1 cellular context compared by ENCODE assay signal in genomic region chr1:110338200-110339039, GRCh38.
TF ChIP-seq lines count a peak whose summit lies in the region.

No MANE protein-coding gene starts in this region.

TF ChIP-seq in H1, 55 proteins besides CTCF, POLR2A, EP300 and RAD21 (continued from another document):
- no peak for TF ChIP-seq CHD7 (IDR thresholded peaks at IDR 0.05; ENCODE audit: insufficient replicate concordance, low read length)
- peak; percentile 78 for TF ChIP-seq KDM4A (IDR thresholded peaks at IDR 0.05; ENCODE audit: low read depth, low read length, severe bottlenecking)
- TF ChIP-seq MAFK (IDR thresholded peaks at IDR 0.05; ENCODE audit: low read depth, low read length), result no peak
- TF ChIP-seq FOSL1 (IDR thresholded peaks at IDR 0.05; ENCODE audit: insufficient read depth, low read depth, low read length), result no peak
- TF ChIP-seq POU5F1 (IDR thresholded peaks at IDR 0.05; ENCODE audit: low read depth, low read length), result no peak
- TF ChIP-seq BACH1 (IDR thresholded peaks at IDR 0.05; ENCODE audit: low read length), result peak; percentile 61
- peak; percentile 70 for TF ChIP-seq TBP (IDR thresholded peaks at IDR 0.05; ENCODE audit: low read depth, low read length)
- no peak for TF ChIP-seq ATF3 (IDR thresholded peaks at IDR 0.05; ENCODE audit: insufficient read depth, low read depth, low read length)
- TF ChIP-seq KDM5A (IDR thresholded peaks at IDR 0.05; ENCODE audit: low read length), result peak; percentile 58; the same call in 1 of the 2 replicates
- no peak for TF ChIP-seq GABPA (IDR thresholded peaks at IDR 0.05; ENCODE audit: borderline replicate concordance, insufficient read depth, low read length)
- TF ChIP-seq HDAC2 (IDR thresholded peaks at IDR 0.05; ENCODE audit: borderline replicate concordance in 1 of 2, low read depth in 2 of 2, low read length in 2 of 2), result peak in 1 of 2 experiments; percentile 74; a peak in 1 of 4 replicates
- peak; percentile 94 for TF ChIP-seq CREB1 (IDR thresholded peaks at IDR 0.05)
- TF ChIP-seq ATF2 (IDR thresholded peaks at IDR 0.05; ENCODE audit: low read length), result peak; percentile 81; the same call in 1 of the 2 replicates
- TF ChIP-seq MAX (IDR thresholded peaks at IDR 0.05), result peak; percentile 89
- no peak for TF ChIP-seq SIRT6 (IDR thresholded peaks at IDR 0.05; ENCODE audit: low read length)
- no peak for TF ChIP-seq SIX5 (IDR thresholded peaks at IDR 0.05; ENCODE audit: low read depth, low read length)
- no peak for TF ChIP-seq NRF1 (IDR thresholded peaks at IDR 0.05; ENCODE audit: low read depth, low read length)
- no peak; the same call in 1 of the 2 replicates for TF ChIP-seq SP2 (IDR thresholded peaks at IDR 0.05; ENCODE audit: low read length)
- TF ChIP-seq USF2 (IDR thresholded peaks at IDR 0.05; ENCODE audit: low read length), result no peak
- no peak for TF ChIP-seq KDM1A (IDR thresholded peaks at IDR 0.05; ENCODE audit: borderline replicate concordance, low read length)
- TF ChIP-seq BCL11A (IDR thresholded peaks at IDR 0.05; ENCODE audit: low read depth in 2 of 2, low read length in 2 of 2), result no peak
- peak; percentile 87 for TF ChIP-seq YY1 (IDR thresholded peaks at IDR 0.05; ENCODE audit: low read depth, low read length)
- peak; percentile 71; the same call in 1 of the 2 replicates for TF ChIP-seq TAF1 (IDR thresholded peaks at IDR 0.05; ENCODE audit: low read depth, low read length)
- no peak for TF ChIP-seq TEAD4 (IDR thresholded peaks at IDR 0.05; ENCODE audit: low read depth, low read length)
- no peak; the same call in 1 of the 2 replicates for TF ChIP-seq GTF2F1 (IDR thresholded peaks at IDR 0.05; ENCODE audit: borderline replicate concordance, low read depth, low read length)
- peak; percentile 9; the same call in 1 of the 2 replicates for TF ChIP-seq RFX5 (IDR thresholded peaks at IDR 0.05; ENCODE audit: borderline replicate concordance, low read depth, low read length)
- TF ChIP-seq POLR2AphosphoS5 (IDR thresholded peaks at IDR 0.05; ENCODE audit: low read depth, low read length), result peak; percentile 72
- no peak for TF ChIP-seq ZNF274 (IDR thresholded peaks at IDR 0.05; ENCODE audit: borderline replicate concordance, extremely low read depth, low read length)
- no peak for TF ChIP-seq HDAC6 (IDR thresholded peaks at IDR 0.05; ENCODE audit: low read depth, low read length)
- peak; percentile 27; the same call in 1 of the 2 replicates for TF ChIP-seq SP4 (IDR thresholded peaks at IDR 0.05; ENCODE audit: low read length)
- TF ChIP-seq PHF8 (conservative IDR thresholded peaks at IDR 0.05; ENCODE audit: low read depth, low read length), result peak; percentile 78
- TF ChIP-seq TCF12 (IDR thresholded peaks at IDR 0.05; ENCODE audit: low read depth, low read length), result 0 out of 2 replicates have a peak, but pooled peaks have one; percentile 18
- TF ChIP-seq CEBPB (IDR thresholded peaks at IDR 0.05; ENCODE audit: low read depth, low read length), result no peak
- TF ChIP-seq JUND (IDR thresholded peaks at IDR 0.05; ENCODE audit: low read length), result 0 out of 2 replicates have a peak, but pooled peaks have one; percentile 35
- TF ChIP-seq RNF2 (IDR thresholded peaks at IDR 0.05; ENCODE audit: borderline replicate concordance, low read depth, low read length, missing control alignments, poor library complexity, severe bottlenecking), result no peak
- TF ChIP-seq SIN3A (conservative IDR thresholded peaks at IDR 0.05 in 1 of 2, IDR thresholded peaks at IDR 0.05 in 1 of 2; ENCODE audit: low read depth in 1 of 2, low read length in 2 of 2), result peak in 1 of 2 experiments; percentile 76; a peak in 1 of 4 replicates
- no peak for TF ChIP-seq EGR1 (IDR thresholded peaks at IDR 0.05; ENCODE audit: borderline replicate concordance, low read depth, low read length)
- TF ChIP-seq CTBP2 (IDR thresholded peaks at IDR 0.05; ENCODE audit: borderline replicate concordance, insufficient read depth, insufficient read length, low read length), result no peak
- TF ChIP-seq CBX5 (IDR thresholded peaks at IDR 0.05; ENCODE audit: low read depth, low read length), result no peak
- TF ChIP-seq JUN (IDR thresholded peaks at IDR 0.05; ENCODE audit: low read depth, low read length), result no peak
- peak; percentile 98 for TF ChIP-seq CHD2 (IDR thresholded peaks at IDR 0.05; ENCODE audit: low read length)
- TF ChIP-seq EZH2 (IDR thresholded peaks at IDR 0.05; ENCODE audit: low read depth, low read length, severe bottlenecking), result no peak
- TF ChIP-seq E2F6 (IDR thresholded peaks at IDR 0.05), result peak; percentile 92
- no peak for TF ChIP-seq CHD1 (IDR thresholded peaks at IDR 0.05; ENCODE audit: low read depth, low read length)
- peak; percentile 96 for TF ChIP-seq BRCA1 (IDR thresholded peaks at IDR 0.05; ENCODE audit: low read depth, low read length)
- TF ChIP-seq ASH2L (IDR thresholded peaks at IDR 0.05; ENCODE audit: low read length), result peak; percentile 83
- no peak for TF ChIP-seq SRF (IDR thresholded peaks at IDR 0.05; ENCODE audit: low read depth, low read length)
- TF ChIP-seq RBBP5 (IDR thresholded peaks at IDR 0.05; ENCODE audit: borderline replicate concordance, low read depth, low read length), result 0 out of 2 replicates have a peak, but pooled peaks have one; percentile 61
- peak; percentile 76 for TF ChIP-seq TAF7 (optimal IDR thresholded peaks at IDR 0.05; ENCODE audit: borderline replicate concordance, low read depth, low read length)
- TF ChIP-seq SUZ12 (IDR thresholded peaks at IDR 0.05; ENCODE audit: low read length), result no peak
- TF ChIP-seq SAP30 (IDR thresholded peaks at IDR 0.05; ENCODE audit: insufficient read depth, insufficient replicate concordance, low read length), result peak; percentile 12
- TF ChIP-seq NANOG (IDR thresholded peaks at IDR 0.05; ENCODE audit: insufficient read depth, low read depth, low read length, poor library complexity, severe bottlenecking), result no peak
TF ChIP-seq in H1: peak in this region for 24.
